Comparison of ENCODE assay signal across 1 cellular context in the genomic region with DNA sequence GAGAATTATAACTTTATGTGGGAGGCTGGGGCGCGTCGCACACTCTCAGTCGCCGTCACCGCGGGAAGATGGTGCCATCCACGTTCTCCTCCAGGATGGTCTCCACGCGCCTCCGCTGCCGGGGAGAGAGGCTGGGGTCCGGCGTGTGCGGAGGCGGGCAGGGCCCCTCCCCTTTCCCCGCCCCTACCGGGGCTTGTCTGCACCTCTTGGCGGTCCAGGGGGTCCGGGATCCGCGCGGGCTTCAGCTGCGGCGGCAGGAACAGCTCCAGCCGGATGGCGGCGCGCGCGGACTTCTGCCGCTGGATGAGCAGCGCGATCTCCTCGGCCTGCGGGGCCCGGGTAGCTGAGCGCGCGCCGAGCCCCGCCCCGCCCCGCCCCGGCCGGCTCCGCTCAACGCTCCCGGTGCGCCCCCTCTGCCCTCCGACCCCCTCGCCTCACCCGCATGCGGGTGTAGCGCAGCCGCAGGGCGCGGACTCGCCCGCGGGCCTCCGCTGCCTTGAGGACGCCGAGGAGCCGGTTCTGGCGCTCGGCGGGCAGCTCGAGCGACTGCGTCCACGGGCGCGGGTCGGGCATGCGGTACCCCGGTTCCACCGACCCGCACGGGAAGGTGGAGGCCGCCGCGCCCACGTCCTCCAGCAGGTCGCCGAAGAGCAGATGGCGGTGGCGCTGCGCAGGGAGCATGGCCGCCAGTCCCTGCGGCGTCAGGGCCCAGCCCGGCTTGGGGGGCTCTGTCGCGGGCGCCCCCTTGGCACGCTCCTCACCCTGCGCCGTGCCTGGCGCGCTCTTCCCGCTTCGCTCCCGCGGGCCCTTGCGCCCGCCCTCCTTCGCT.
A peak's percentile ranks its signal among the peaks of the same experiment; 100 is the strongest.
TF ChIP-seq lines count a peak whose summit lies in the region.

No MANE protein-coding gene starts in this region.

TF ChIP-seq in HepG2, 621 proteins besides CTCF, POLR2A, EP300 and RAD21 (continued from another document and continues in another):
- TF ChIP-seq, protein P1, sequence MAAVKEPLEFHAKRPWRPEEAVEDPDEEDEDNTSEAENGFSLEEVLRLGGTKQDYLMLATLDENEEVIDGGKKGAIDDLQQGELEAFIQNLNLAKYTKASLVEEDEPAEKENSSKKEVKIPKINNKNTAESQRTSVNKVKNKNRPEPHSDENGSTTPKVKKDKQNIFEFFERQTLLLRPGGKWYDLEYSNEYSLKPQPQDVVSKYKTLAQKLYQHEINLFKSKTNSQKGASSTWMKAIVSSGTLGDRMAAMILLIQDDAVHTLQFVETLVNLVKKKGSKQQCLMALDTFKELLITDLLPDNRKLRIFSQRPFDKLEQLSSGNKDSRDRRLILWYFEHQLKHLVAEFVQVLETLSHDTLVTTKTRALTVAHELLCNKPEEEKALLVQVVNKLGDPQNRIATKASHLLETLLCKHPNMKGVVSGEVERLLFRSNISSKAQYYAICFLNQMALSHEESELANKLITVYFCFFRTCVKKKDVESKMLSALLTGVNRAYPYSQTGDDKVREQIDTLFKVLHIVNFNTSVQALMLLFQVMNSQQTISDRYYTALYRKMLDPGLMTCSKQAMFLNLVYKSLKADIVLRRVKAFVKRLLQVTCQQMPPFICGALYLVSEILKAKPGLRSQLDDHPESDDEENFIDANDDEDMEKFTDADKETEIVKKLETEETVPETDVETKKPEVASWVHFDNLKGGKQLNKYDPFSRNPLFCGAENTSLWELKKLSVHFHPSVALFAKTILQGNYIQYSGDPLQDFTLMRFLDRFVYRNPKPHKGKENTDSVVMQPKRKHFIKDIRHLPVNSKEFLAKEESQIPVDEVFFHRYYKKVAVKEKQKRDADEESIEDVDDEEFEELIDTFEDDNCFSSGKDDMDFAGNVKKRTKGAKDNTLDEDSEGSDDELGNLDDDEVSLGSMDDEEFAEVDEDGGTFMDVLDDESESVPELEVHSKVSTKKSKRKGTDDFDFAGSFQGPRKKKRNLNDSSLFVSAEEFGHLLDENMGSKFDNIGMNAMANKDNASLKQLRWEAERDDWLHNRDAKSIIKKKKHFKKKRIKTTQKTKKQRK (IDR thresholded peaks at IDR 0.05; ENCODE audit: low read length) = no peak
- TF ChIP-seq, protein P2, sequence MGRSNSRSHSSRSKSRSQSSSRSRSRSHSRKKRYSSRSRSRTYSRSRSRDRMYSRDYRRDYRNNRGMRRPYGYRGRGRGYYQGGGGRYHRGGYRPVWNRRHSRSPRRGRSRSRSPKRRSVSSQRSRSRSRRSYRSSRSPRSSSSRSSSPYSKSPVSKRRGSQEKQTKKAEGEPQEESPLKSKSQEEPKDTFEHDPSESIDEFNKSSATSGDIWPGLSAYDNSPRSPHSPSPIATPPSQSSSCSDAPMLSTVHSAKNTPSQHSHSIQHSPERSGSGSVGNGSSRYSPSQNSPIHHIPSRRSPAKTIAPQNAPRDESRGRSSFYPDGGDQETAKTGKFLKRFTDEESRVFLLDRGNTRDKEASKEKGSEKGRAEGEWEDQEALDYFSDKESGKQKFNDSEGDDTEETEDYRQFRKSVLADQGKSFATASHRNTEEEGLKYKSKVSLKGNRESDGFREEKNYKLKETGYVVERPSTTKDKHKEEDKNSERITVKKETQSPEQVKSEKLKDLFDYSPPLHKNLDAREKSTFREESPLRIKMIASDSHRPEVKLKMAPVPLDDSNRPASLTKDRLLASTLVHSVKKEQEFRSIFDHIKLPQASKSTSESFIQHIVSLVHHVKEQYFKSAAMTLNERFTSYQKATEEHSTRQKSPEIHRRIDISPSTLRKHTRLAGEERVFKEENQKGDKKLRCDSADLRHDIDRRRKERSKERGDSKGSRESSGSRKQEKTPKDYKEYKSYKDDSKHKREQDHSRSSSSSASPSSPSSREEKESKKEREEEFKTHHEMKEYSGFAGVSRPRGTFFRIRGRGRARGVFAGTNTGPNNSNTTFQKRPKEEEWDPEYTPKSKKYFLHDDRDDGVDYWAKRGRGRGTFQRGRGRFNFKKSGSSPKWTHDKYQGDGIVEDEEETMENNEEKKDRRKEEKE (IDR thresholded peaks at IDR 0.05) = no peak
- TF ChIP-seq LCORL (IDR thresholded peaks at IDR 0.05) (no peak), LCORL (CRISPR knock-in tag; IDR thresholded peaks at IDR 0.05) (peak; percentile 89), ZNF879 (CRISPR knock-in tag; IDR thresholded peaks at IDR 0.05) (no peak), ZNF30 (CRISPR knock-in tag; IDR thresholded peaks at IDR 0.05) (no peak), ETV5 (CRISPR knock-in tag; IDR thresholded peaks at IDR 0.05; ENCODE audit: borderline replicate concordance) (peak; percentile 58), CHCHD3 (CRISPR knock-in tag; IDR thresholded peaks at IDR 0.05) (peak; percentile 61; the same call in 1 of the 2 replicates), ZNF383 (CRISPR knock-in tag; IDR thresholded peaks at IDR 0.05; ENCODE audit: borderline replicate concordance) (peak; percentile 51; the same call in 1 of the 2 replicates), POGZ (CRISPR knock-in tag; IDR thresholded peaks at IDR 0.05) (peak; percentile 35; the same call in 1 of the 2 replicates), NFATC3 (CRISPR knock-in tag; IDR thresholded peaks at IDR 0.05) (no peak), HDAC1 (CRISPR knock-in tag; IDR thresholded peaks at IDR 0.05) (peak; percentile 59; the same call in 1 of the 2 replicates)
- TF ChIP-seq, protein P3, sequence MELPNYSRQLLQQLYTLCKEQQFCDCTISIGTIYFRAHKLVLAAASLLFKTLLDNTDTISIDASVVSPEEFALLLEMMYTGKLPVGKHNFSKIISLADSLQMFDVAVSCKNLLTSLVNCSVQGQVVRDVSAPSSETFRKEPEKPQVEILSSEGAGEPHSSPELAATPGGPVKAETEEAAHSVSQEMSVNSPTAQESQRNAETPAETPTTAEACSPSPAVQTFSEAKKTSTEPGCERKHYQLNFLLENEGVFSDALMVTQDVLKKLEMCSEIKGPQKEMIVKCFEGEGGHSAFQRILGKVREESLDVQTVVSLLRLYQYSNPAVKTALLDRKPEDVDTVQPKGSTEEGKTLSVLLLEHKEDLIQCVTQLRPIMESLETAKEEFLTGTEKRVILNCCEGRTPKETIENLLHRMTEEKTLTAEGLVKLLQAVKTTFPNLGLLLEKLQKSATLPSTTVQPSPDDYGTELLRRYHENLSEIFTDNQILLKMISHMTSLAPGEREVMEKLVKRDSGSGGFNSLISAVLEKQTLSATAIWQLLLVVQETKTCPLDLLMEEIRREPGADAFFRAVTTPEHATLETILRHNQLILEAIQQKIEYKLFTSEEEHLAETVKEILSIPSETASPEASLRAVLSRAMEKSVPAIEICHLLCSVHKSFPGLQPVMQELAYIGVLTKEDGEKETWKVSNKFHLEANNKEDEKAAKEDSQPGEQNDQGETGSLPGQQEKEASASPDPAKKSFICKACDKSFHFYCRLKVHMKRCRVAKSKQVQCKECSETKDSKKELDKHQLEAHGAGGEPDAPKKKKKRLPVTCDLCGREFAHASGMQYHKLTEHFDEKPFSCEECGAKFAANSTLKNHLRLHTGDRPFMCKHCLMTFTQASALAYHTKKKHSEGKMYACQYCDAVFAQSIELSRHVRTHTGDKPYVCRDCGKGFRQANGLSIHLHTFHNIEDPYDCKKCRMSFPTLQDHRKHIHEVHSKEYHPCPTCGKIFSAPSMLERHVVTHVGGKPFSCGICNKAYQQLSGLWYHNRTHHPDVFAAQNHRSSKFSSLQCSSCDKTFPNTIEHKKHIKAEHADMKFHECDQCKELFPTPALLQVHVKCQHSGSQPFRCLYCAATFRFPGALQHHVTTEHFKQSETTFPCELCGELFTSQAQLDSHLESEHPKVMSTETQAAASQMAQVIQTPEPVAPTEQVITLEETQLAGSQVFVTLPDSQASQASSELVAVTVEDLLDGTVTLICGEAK (IDR thresholded peaks at IDR 0.05) = no peak
- TF ChIP-seq, protein P3 (CRISPR knock-in tag; IDR thresholded peaks at IDR 0.05) = 0 out of 2 replicates have a peak, but pooled peaks have one; percentile 43
- TF ChIP-seq, protein P4, sequence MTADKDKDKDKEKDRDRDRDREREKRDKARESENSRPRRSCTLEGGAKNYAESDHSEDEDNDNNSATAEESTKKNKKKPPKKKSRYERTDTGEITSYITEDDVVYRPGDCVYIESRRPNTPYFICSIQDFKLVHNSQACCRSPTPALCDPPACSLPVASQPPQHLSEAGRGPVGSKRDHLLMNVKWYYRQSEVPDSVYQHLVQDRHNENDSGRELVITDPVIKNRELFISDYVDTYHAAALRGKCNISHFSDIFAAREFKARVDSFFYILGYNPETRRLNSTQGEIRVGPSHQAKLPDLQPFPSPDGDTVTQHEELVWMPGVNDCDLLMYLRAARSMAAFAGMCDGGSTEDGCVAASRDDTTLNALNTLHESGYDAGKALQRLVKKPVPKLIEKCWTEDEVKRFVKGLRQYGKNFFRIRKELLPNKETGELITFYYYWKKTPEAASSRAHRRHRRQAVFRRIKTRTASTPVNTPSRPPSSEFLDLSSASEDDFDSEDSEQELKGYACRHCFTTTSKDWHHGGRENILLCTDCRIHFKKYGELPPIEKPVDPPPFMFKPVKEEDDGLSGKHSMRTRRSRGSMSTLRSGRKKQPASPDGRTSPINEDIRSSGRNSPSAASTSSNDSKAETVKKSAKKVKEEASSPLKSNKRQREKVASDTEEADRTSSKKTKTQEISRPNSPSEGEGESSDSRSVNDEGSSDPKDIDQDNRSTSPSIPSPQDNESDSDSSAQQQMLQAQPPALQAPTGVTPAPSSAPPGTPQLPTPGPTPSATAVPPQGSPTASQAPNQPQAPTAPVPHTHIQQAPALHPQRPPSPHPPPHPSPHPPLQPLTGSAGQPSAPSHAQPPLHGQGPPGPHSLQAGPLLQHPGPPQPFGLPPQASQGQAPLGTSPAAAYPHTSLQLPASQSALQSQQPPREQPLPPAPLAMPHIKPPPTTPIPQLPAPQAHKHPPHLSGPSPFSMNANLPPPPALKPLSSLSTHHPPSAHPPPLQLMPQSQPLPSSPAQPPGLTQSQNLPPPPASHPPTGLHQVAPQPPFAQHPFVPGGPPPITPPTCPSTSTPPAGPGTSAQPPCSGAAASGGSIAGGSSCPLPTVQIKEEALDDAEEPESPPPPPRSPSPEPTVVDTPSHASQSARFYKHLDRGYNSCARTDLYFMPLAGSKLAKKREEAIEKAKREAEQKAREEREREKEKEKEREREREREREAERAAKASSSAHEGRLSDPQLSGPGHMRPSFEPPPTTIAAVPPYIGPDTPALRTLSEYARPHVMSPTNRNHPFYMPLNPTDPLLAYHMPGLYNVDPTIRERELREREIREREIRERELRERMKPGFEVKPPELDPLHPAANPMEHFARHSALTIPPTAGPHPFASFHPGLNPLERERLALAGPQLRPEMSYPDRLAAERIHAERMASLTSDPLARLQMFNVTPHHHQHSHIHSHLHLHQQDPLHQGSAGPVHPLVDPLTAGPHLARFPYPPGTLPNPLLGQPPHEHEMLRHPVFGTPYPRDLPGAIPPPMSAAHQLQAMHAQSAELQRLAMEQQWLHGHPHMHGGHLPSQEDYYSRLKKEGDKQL (CRISPR knock-in tag; IDR thresholded peaks at IDR 0.05; ENCODE audit: low read depth) = peak; percentile 43; the same call in 1 of the 2 replicates
- TF ChIP-seq, protein P5, sequence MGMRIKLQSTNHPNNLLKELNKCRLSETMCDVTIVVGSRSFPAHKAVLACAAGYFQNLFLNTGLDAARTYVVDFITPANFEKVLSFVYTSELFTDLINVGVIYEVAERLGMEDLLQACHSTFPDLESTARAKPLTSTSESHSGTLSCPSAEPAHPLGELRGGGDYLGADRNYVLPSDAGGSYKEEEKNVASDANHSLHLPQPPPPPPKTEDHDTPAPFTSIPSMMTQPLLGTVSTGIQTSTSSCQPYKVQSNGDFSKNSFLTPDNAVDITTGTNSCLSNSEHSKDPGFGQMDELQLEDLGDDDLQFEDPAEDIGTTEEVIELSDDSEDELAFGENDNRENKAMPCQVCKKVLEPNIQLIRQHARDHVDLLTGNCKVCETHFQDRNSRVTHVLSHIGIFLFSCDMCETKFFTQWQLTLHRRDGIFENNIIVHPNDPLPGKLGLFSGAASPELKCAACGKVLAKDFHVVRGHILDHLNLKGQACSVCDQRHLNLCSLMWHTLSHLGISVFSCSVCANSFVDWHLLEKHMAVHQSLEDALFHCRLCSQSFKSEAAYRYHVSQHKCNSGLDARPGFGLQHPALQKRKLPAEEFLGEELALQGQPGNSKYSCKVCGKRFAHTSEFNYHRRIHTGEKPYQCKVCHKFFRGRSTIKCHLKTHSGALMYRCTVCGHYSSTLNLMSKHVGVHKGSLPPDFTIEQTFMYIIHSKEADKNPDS (CRISPR knock-in tag; IDR thresholded peaks at IDR 0.05) = peak; percentile 93
- TF ChIP-seq, protein P6, sequence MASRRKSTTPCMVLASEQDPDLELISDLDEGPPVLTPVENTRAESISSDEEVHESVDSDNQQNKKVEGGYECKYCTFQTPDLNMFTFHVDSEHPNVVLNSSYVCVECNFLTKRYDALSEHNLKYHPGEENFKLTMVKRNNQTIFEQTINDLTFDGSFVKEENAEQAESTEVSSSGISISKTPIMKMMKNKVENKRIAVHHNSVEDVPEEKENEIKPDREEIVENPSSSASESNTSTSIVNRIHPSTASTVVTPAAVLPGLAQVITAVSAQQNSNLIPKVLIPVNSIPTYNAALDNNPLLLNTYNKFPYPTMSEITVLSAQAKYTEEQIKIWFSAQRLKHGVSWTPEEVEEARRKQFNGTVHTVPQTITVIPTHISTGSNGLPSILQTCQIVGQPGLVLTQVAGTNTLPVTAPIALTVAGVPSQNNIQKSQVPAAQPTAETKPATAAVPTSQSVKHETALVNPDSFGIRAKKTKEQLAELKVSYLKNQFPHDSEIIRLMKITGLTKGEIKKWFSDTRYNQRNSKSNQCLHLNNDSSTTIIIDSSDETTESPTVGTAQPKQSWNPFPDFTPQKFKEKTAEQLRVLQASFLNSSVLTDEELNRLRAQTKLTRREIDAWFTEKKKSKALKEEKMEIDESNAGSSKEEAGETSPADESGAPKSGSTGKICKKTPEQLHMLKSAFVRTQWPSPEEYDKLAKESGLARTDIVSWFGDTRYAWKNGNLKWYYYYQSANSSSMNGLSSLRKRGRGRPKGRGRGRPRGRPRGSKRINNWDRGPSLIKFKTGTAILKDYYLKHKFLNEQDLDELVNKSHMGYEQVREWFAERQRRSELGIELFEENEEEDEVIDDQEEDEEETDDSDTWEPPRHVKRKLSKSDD (CRISPR knock-in tag; IDR thresholded peaks at IDR 0.05; ENCODE audit: low read depth) = no peak
